Comparison of ENCODE assay signal across 17 cellular contexts in the genomic region with DNA sequence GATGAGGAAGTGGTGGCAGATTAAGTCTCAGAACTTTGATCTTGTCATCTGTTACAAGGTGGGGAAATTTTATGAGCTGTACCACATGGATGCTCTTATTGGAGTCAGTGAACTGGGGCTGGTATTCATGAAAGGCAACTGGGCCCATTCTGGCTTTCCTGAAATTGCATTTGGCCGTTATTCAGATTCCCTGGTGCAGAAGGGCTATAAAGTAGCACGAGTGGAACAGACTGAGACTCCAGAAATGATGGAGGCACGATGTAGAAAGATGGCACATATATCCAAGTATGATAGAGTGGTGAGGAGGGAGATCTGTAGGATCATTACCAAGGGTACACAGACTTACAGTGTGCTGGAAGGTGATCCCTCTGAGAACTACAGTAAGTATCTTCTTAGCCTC. TPM values are rescaled to one million over a fixed set of nuclear protein-coding genes. Genes with fewer than 3 reads are reported as not detected.
A peak's percentile ranks its signal among the peaks of the same experiment; 100 is the strongest.
DNase-seq lines count a peak whose midpoint lies in the region; ATAC-seq and TF ChIP-seq lines count a peak whose summit lies in the region.
"Had no signal": no experiment of that assay in that cellular context is flagged by ENCODE, and none has a peak within 500 bp of the region (broad histone marks: within the 10 kb centered on the region; RNA-seq: fewer than 3 reads in every experiment).

No MANE protein-coding gene starts in this region.

- H3K4me1 Mint-ChIP-seq in natural killer cell (peaks cover 6 to 11% of the 10 kb centered on the region in 2 donors), endothelial cell (ENCODE audit: unreplicated experiment) (peaks cover 21% of the 10 kb centered on the region)
- peaks cover 7 to 11% of the 10 kb centered on the region in 2 donors for H3K4me1 Mint-ChIP-seq in natural killer cell treated with Interleukin-12 subunit alpha and Interleukin-12 subunit beta and Interleukin-15 and Interleukin-18, amount 100 ng/mL, for 72 hours (ENCODE audit: low read depth in 2 of 2)

- 95 to 99% methylated on average over 3 of the region's 3 CpGs for WGBS in testis, 2 donors

- CTCF ChIA-PET in A673 (lab: Charles Lee) = no interaction called here

- in situ Hi-C loops in KBM-7 (cut with MboI; ENCODE audit: low pct_unique_long_range_greater_than_20kb, low sequenced_read_pairs) = no loop called here

- TF ChIP-seq CTCF in natural killer cell (IDR thresholded peaks at IDR 0.05) = no peak
- TF ChIP-seq CTCF in endothelial cell (IDR thresholded peaks at IDR 0.05; ENCODE audit: unreplicated experiment) = no peak
- no peak for TF ChIP-seq CTCF in A673 (conservative IDR thresholded peaks at IDR 0.05; ENCODE audit: low read depth, low read length)
- TF ChIP-seq CTCF in testis (IDR thresholded peaks at IDR 0.05) = no peak

- TF ChIP-seq POLR2A in testis (IDR thresholded peaks at IDR 0.05) = no peak

- DNase-seq in natural killer cell (no peak), KBM-7 (peak; percentile 38), endothelial cell (ENCODE audit: low spot score) (no peak), amniotic stem cell (lab: John Stamatoyannopoulos, UW) (no peak), A673 (ENCODE audit: low spot score) (no peak), testis (no peak)
- DNase-seq in natural killer cell treated with Interleukin-12 subunit alpha and Interleukin-12 subunit beta and Interleukin-15 and Interleukin-18, amount 100 ng/mL, for 72 hours (ENCODE audit: low spot score) = no peak
- DNase-seq: Caco-2, NCI-H146, NCI-H2081 treated with DMSO at 0.1 percent for 48 hours, NCI-H2227 treated with DMSO at 0.1 percent for 48 hours, NCI-H526 treated with DMSO at 0.1 percent for 48 hours had no signal

- peak overlapping the region; percentile 41 to 53 for H3K27ac Mint-ChIP-seq in natural killer cell
- peak overlapping the region in 1 of 2 donors; percentile 8 for H3K27ac Mint-ChIP-seq in natural killer cell treated with Interleukin-12 subunit alpha and Interleukin-12 subunit beta and Interleukin-15 and Interleukin-18, amount 100 ng/mL, for 72 hours
- H3K27ac Mint-ChIP-seq in endothelial cell (ENCODE audit: unreplicated experiment) = peak overlapping the region; percentile 61

- H3K4me1 ChIP-seq in A673 (ENCODE audit: insufficient read depth, low read length, poor library complexity, severe bottlenecking) (no peaks in the 10 kb centered on the region), testis (no peaks in the 10 kb centered on the region)
- H3K4me1 ChIP-seq: BLaER1, Caco-2, HAP-1, SJSA1 had no signal

- H3K27ac ChIP-seq in A673 (ENCODE audit: low read depth, low read length, poor library complexity, severe bottlenecking) = no peak overlapping the region
- H3K27ac ChIP-seq in testis = no peak overlapping the region
- H3K27ac ChIP-seq: BLaER1, SJSA1 had no signal

- H3K36me3 ChIP-seq in A673 (ENCODE audit: insufficient read depth, low read length, poor library complexity, severe bottlenecking) = peaks cover 100% of the 10 kb centered on the region
- H3K36me3 ChIP-seq in testis (ENCODE audit: low read depth, missing control alignments) = no peaks in the 10 kb centered on the region

- H3K27me3 ChIP-seq in A673 (replicated peaks; ENCODE audit: insufficient read depth, low read depth, low read length, poor library complexity) (no peaks in the 10 kb centered on the region), testis (no peaks in the 10 kb centered on the region)
- H3K27me3 ChIP-seq: BLaER1, SJSA1 had no signal

- H3K9me3 Mint-ChIP-seq in natural killer cell (peaks cover 3 to 6% of the 10 kb centered on the region in 2 donors), endothelial cell (ENCODE audit: unreplicated experiment) (no peaks in the 10 kb centered on the region)
- peaks cover 4% of the 10 kb centered on the region for H3K9me3 Mint-ChIP-seq in natural killer cell treated with Interleukin-12 subunit alpha and Interleukin-12 subunit beta and Interleukin-15 and Interleukin-18, amount 100 ng/mL, for 72 hours

- H3K4me3 Mint-ChIP-seq in natural killer cell (no peak overlapping the region), endothelial cell (ENCODE audit: unreplicated experiment) (peak overlapping the region; percentile 75)
- no peak overlapping the region for H3K4me3 Mint-ChIP-seq in natural killer cell treated with Interleukin-12 subunit alpha and Interleukin-12 subunit beta and Interleukin-15 and Interleukin-18, amount 100 ng/mL, for 72 hours

- peaks cover 11% of the 10 kb centered on the region for H3K9me3 ChIP-seq in A673 (ENCODE audit: low read depth, low read length, poor library complexity, severe bottlenecking)
- no peaks in the 10 kb centered on the region for H3K9me3 ChIP-seq in testis
- H3K9me3 ChIP-seq: HAP-1 had no signal

- H3K36me3 Mint-ChIP-seq in natural killer cell = peaks cover 26% of the 10 kb centered on the region
- H3K36me3 Mint-ChIP-seq in natural killer cell treated with Interleukin-12 subunit alpha and Interleukin-12 subunit beta and Interleukin-15 and Interleukin-18, amount 100 ng/mL, for 72 hours = peaks cover 46% of the 10 kb centered on the region
- H3K36me3 Mint-ChIP-seq in endothelial cell (ENCODE audit: low read depth, unreplicated experiment) = peaks cover 78% of the 10 kb centered on the region

- H3K27me3 Mint-ChIP-seq in natural killer cell (ENCODE audit: low read depth in 2 of 2) (no peaks in the 10 kb centered on the region), endothelial cell (ENCODE audit: unreplicated experiment) (peaks cover 1% of the 10 kb centered on the region)
- H3K27me3 Mint-ChIP-seq in natural killer cell treated with Interleukin-12 subunit alpha and Interleukin-12 subunit beta and Interleukin-15 and Interleukin-18, amount 100 ng/mL, for 72 hours = no peaks in the 10 kb centered on the region
- H3K27me3 Mint-ChIP-seq: IgD-negative memory B cell had no signal

- no peak for ATAC-seq in natural killer cell
- no peak for ATAC-seq in natural killer cell treated with Interleukin-12 subunit alpha and Interleukin-12 subunit beta and Interleukin-15 and Interleukin-18, amount 100 ng/mL, for 72 hours
- ATAC-seq: GM12878 had no signal

- intact Hi-C loops in natural killer cell (cut with micrococcal nuclease) = no loop called here
- intact Hi-C loops in A673 (cut with micrococcal nuclease; ENCODE audit: unreplicated experiment) = no loop called here
- intact Hi-C loops in testis (cut with DNase I; ENCODE audit: low total_unique reads) = no loop called here

- POLR2A ChIA-PET in A673 (lab: Charles Lee; ENCODE audit: low non-redundant PET) = no interaction called here

- no TSS peak for BruUV-seq in A673 (replicated peaks; lab: Mats Ljungman, UMichigan)

- no peak overlapping the region for H3K4me3 ChIP-seq in A673 (ENCODE audit: low read depth, low read length, poor library complexity, severe bottlenecking)
- no peak overlapping the region for H3K4me3 ChIP-seq in testis
- H3K4me3 ChIP-seq: BLaER1, GM12878, HAP-1, SJSA1 had no signal

RNA-seq across cellular contexts. Expression of a gene that starts 16.3 kb away (rescaled TPM):
- total RNA-seq in natural killer cell (10 to 100 TPM; 18.5 to 35.5 (median 26.2) TPM), endothelial cell (ENCODE audit: unreplicated experiment) (82.0 TPM), A673 (2021) (182 and 189 TPM in 2 replicates), testis (100 to 1,000 TPM; 107 to 136 TPM)
- 10 to 100 TPM; 62.7 to 81.2 TPM for total RNA-seq in natural killer cell treated with Interleukin-12 subunit alpha and Interleukin-12 subunit beta and Interleukin-15 and Interleukin-18, amount 100 ng/mL, for 72 hours
- polyA plus RNA-seq in testis (ENCODE audit: insufficient read depth, low read depth, low replicate concordance) = 84.9 TPM
